20 cellular contexts compared by ENCODE assay signal in genomic region chr11:19410032-19410431, GRCh38.
DNase-seq lines count a peak whose midpoint lies in the region; ATAC-seq, FAIRE-seq and TF ChIP-seq lines count a peak whose summit lies in the region.
"Had no signal": no experiment of that assay in that cellular context is flagged by ENCODE, and none has a peak within 500 bp of the region (broad histone marks: within the 10 kb centered on the region; RNA-seq: fewer than 3 reads in every experiment).

No MANE protein-coding gene starts in this region.

- H3K9me3 Mint-ChIP-seq in natural killer cell treated with Interleukin-12 subunit alpha and Interleukin-12 subunit beta and Interleukin-15 and Interleukin-18, amount 100 ng/mL, for 72 hours = no peaks in the 10 kb centered on the region
- H3K9me3 Mint-ChIP-seq: activated T-helper 1 cell treated with anti-CD3 and anti-CD28 coated beads, Interleukin-12 subunit alpha, Interleukin-12 subunit beta, Interleukin-2, Interleukin-4 antibody, amounts not matched to agents 30 ng/mL and 10 ng/mL and 1 ng/mL, durations not matched to agents 14 hours and 24 hours and 36 hours; CD8-positive, alpha-beta T cell; endodermal cell had no signal

- no peaks in the 10 kb centered on the region for H3K4me1 Mint-ChIP-seq in natural killer cell treated with Interleukin-12 subunit alpha and Interleukin-12 subunit beta and Interleukin-15 and Interleukin-18, amount 100 ng/mL, for 72 hours (ENCODE audit: low read depth in 2 of 2)

- TF ChIP-seq CTCF in D721Med (IDR thresholded peaks at IDR 0.05; ENCODE audit: insufficient read depth, missing control alignments) = no peak

- no peak for TF ChIP-seq POLR2A in GM12892 (IDR thresholded peaks at IDR 0.05; ENCODE audit: low read depth, low read length)

- FAIRE-seq in GM12892 (lab: Jason Lieb, UNC) (peak; percentile 92), GM19239 (lab: Jason Lieb, UNC) (peak; percentile 79), D721Med (lab: Jason Lieb, UNC) (no peak)

- H3K27ac Mint-ChIP-seq in natural killer cell treated with Interleukin-12 subunit alpha and Interleukin-12 subunit beta and Interleukin-15 and Interleukin-18, amount 100 ng/mL, for 72 hours = no peak overlapping the region
- H3K27ac Mint-ChIP-seq: activated CD8-positive, alpha-beta T cell treated with anti-CD3 and anti-CD28 coated beads, Interleukin-2, amount 10 ng/mL, durations not matched to agents 7 days and 5 days; activated T-helper 1 cell treated with anti-CD3 and anti-CD28 coated beads, Interleukin-12 subunit alpha, Interleukin-12 subunit beta, Interleukin-2, Interleukin-4 antibody, amounts not matched to agents 30 ng/mL and 10 ng/mL and 1 ng/mL, durations not matched to agents 14 hours and 24 hours and 36 hours; CD8-positive, alpha-beta T cell; endodermal cell had no signal

- DNase-seq in GM12892 (ENCODE audit: insufficient read length) (peak; percentile 6), GM19239 (ENCODE audit: insufficient read length, low spot score) (no peak), inferior parietal cortex (ENCODE audit: extremely low spot score) (no peak), D721Med (ENCODE audit: insufficient read length, low spot score) (no peak), NCI-H128 (lab: John Stamatoyannopoulos, UW; ENCODE audit: unreplicated experiment) (no peak)
- DNase-seq in natural killer cell treated with Interleukin-12 subunit alpha and Interleukin-12 subunit beta and Interleukin-15 and Interleukin-18, amount 100 ng/mL, for 72 hours (ENCODE audit: low spot score) = no peak
- DNase-seq: activated CD8-positive, alpha-beta T cell treated with anti-CD3 and anti-CD28 coated beads, Interleukin-2, amount 10 ng/mL, durations not matched to agents 7 days and 5 days; CD8-positive, alpha-beta T cell; central memory CD4-positive, alpha-beta T cell; endodermal cell; Kasumi-1; NCI-H1417 treated with DMSO at 0.1 percent for 48 hours; NK-92 treated with Interleukin-12 subunit alpha and Interleukin-12 subunit beta, amount 100 ng/mL, for 24 hours; stimulated activated CD4-positive, alpha-beta T cell treated with anti-CD3 and anti-CD28 coated beads, Interleukin-4, amount 100 ng/mL, for 4 hours; T-helper 1 cell; trophoblast cell had no signal

- peaks cover 35 to 36% of the 10 kb centered on the region in 2 donors for H3K27me3 Mint-ChIP-seq in natural killer cell treated with Interleukin-12 subunit alpha and Interleukin-12 subunit beta and Interleukin-15 and Interleukin-18, amount 100 ng/mL, for 72 hours

- peak; percentile 71 for ATAC-seq in HG02571 (IDR thresholded peaks at IDR 0.05; ENCODE audit: unreplicated experiment)
- ATAC-seq in HG03469 (IDR thresholded peaks at IDR 0.05; ENCODE audit: unreplicated experiment) = peak; percentile 65
- ATAC-seq in natural killer cell treated with Interleukin-12 subunit alpha and Interleukin-12 subunit beta and Interleukin-15 and Interleukin-18, amount 100 ng/mL, for 72 hours = no peak
- ATAC-seq: activated CD8-positive, alpha-beta T cell treated with anti-CD3 and anti-CD28 coated beads, Interleukin-2, amount 10 ng/mL, durations not matched to agents 7 days and 5 days; CD8-positive, alpha-beta T cell; left lobe of liver had no signal

- H3K36me3 Mint-ChIP-seq in natural killer cell treated with Interleukin-12 subunit alpha and Interleukin-12 subunit beta and Interleukin-15 and Interleukin-18, amount 100 ng/mL, for 72 hours = peaks cover 6% of the 10 kb centered on the region
- H3K36me3 Mint-ChIP-seq: CD8-positive, alpha-beta T cell had no signal

- no peak overlapping the region for H3K4me3 Mint-ChIP-seq in natural killer cell treated with Interleukin-12 subunit alpha and Interleukin-12 subunit beta and Interleukin-15 and Interleukin-18, amount 100 ng/mL, for 72 hours
- H3K4me3 Mint-ChIP-seq: activated CD8-positive, alpha-beta T cell treated with anti-CD3 and anti-CD28 coated beads, Interleukin-2, amount 10 ng/mL, durations not matched to agents 7 days and 5 days; activated T-helper 1 cell treated with anti-CD3 and anti-CD28 coated beads, Interleukin-12 subunit alpha, Interleukin-12 subunit beta, Interleukin-2, Interleukin-4 antibody, amounts not matched to agents 30 ng/mL and 10 ng/mL and 1 ng/mL, durations not matched to agents 14 hours and 24 hours and 36 hours; CD8-positive, alpha-beta T cell; endodermal cell had no signal

Comparison
In these comparisons a context has a peak if more than half of its experiments do, and no peak if none do; other contexts are left out.
1. ATAC-seq: peak in HG02571 (single experiment) and HG03469 (single experiment); none in natural killer cell treated with Interleukin-12 subunit alpha and Interleukin-12 subunit beta and Interleukin-15 and Interleukin-18, amount 100 ng/mL, for 72 hours (0 of 2).